Comparison of ENCODE assay signal across 8 cellular contexts in genomic region chr1:113784104-113784779, GRCh38. TPM values are rescaled to one million over a fixed set of nuclear protein-coding genes. Genes with fewer than 3 reads are reported as not detected.
DNase-seq lines count a peak whose midpoint lies in the region; ATAC-seq, FAIRE-seq and TF ChIP-seq lines count a peak whose summit lies in the region.

No MANE protein-coding gene starts in this region.

- ATAC-seq in GM21825 (IDR thresholded peaks at IDR 0.05; ENCODE audit: unreplicated experiment): peak; percentile 66

- H3K4me1 ChIP-seq in MM.1S (ENCODE audit: low read length) (peaks cover 59% of the 10 kb centered on the region), esophagus (ENCODE audit: control insufficient read depth in 2 of 2, insufficient read depth in 2 of 2, low read length in 1 of 2) (no peaks in the 10 kb centered on the region), tibial artery (peaks cover 0 to 68% (median 33%) of the 10 kb centered on the region in 4 donors)

- peak overlapping the region; percentile 64 for H3K4me2 ChIP-seq in MM.1S (ENCODE audit: low read depth, low read length)

- H3K9me2 ChIP-seq in MM.1S (replicated peaks; ENCODE audit: insufficient read depth, low read length): no peaks in the 10 kb centered on the region

- no peak for TF ChIP-seq CTCF in MM.1S (IDR thresholded peaks at IDR 0.05; ENCODE audit: low read length)
- TF ChIP-seq CTCF in tibial artery (IDR thresholded peaks at IDR 0.05): no peak

- FAIRE-seq in GM18507 (lab: Jason Lieb, UNC): peak; percentile 65

- H3K9ac ChIP-seq in MM.1S (ENCODE audit: low read length): peak overlapping the region; percentile 46

- 71 to 77% methylated on average over 5 of the region's 5 CpGs for WGBS in esophagus, 2 donors

- no peak overlapping the region for H2AFZ ChIP-seq in MM.1S (ENCODE audit: low read length)

- H3K27ac ChIP-seq in MM.1S (ENCODE audit: low read length) (peak overlapping the region; percentile 99), esophagus (ENCODE audit: low read depth in 2 of 2, low read length in 1 of 2) (peak overlapping the region; percentile 23 to 48), tibial artery (peak overlapping the region in 1 of 2 donors; percentile 9)

- intact Hi-C loops in tibial artery (cut with DNase I; ENCODE audit: low total_unique reads): no loop called here

- H3K9me3 ChIP-seq in MM.1S (replicated peaks; ENCODE audit: insufficient read depth, low read length): no peaks in the 10 kb centered on the region
- H3K9me3 ChIP-seq in esophagus (ENCODE audit: control insufficient read depth in 2 of 2, insufficient read depth in 1 of 2, low read depth in 1 of 2, low read length in 1 of 2): no peaks in the 10 kb centered on the region
- H3K9me3 ChIP-seq in tibial artery: no peaks in the 10 kb centered on the region

- DNase-seq in GM18507 (ENCODE audit: extremely low spot score, insufficient read length, low read depth) (no peak), MM.1S (peak; percentile 72), tibial artery (no peak), NCI-H2029 treated with DMSO at 0.1 percent for 48 hours (lab: John Stamatoyannopoulos, UW) (no peak), DMS153 (lab: John Stamatoyannopoulos, UW) (no peak), NCI-H128 (lab: John Stamatoyannopoulos, UW; ENCODE audit: unreplicated experiment) (no peak)

- H4K20me1 ChIP-seq in MM.1S (ENCODE audit: insufficient read depth, low read length): no peaks in the 10 kb centered on the region

- no peaks in the 10 kb centered on the region for H3K36me3 ChIP-seq in MM.1S (replicated peaks; ENCODE audit: insufficient read depth, low read length)
- H3K36me3 ChIP-seq in esophagus (ENCODE audit: control insufficient read depth in 2 of 2, insufficient read depth in 2 of 2, low read length in 1 of 2): no peaks in the 10 kb centered on the region
- peaks cover 0 to 2% (median 0%) of the 10 kb centered on the region in 3 donors for H3K36me3 ChIP-seq in tibial artery

- H3F3A ChIP-seq in MM.1S (ENCODE audit: insufficient read depth, low read length): peaks cover 22% of the 10 kb centered on the region

- H3K4me3 ChIP-seq in MM.1S (ENCODE audit: low read length) (peak overlapping the region; percentile 33), esophagus (ENCODE audit: low read depth in 1 of 2, low read length in 2 of 2) (no peak overlapping the region), tibial artery (no peak overlapping the region)

- H3K27me3 ChIP-seq in MM.1S (replicated peaks; ENCODE audit: insufficient read depth, low read length): no peaks in the 10 kb centered on the region
- H3K27me3 ChIP-seq in esophagus (ENCODE audit: control insufficient read depth in 1 of 2, insufficient read depth in 2 of 2, low read length in 2 of 2): no peaks in the 10 kb centered on the region
- H3K27me3 ChIP-seq in tibial artery: no peaks in the 10 kb centered on the region

- H3K79me2 ChIP-seq in MM.1S (ENCODE audit: low read length): peaks cover 59% of the 10 kb centered on the region

RNA-seq across cellular contexts. Expression of gene PHTF1, which starts 25.0 kb away (rescaled TPM):
- polyA plus RNA-seq in esophagus: 1 to 10 TPM; 1.6 to 2.3 TPM

RNA-seq across cellular contexts. Expression of gene RSBN1, which starts 28.0 kb away (rescaled TPM):
- polyA plus RNA-seq in esophagus: 1 to 10 TPM; 2.9 to 3.5 TPM
